12 cellular contexts compared by ENCODE assay signal in genomic region chr12:113297621-113298471, GRCh38. TPM values are rescaled to one million over a fixed set of nuclear protein-coding genes. Genes with fewer than 3 reads are reported as not detected.
DNase-seq lines count a peak whose midpoint lies in the region; ATAC-seq and TF ChIP-seq lines count a peak whose summit lies in the region.
"Had no signal": no experiment of that assay in that cellular context is flagged by ENCODE, and none has a peak within 500 bp of the region (broad histone marks: within the 10 kb centered on the region; RNA-seq: fewer than 3 reads in every experiment).

No MANE protein-coding gene starts in this region.

- H3K9me3 ChIP-seq in lower lobe of right lung (no peaks in the 10 kb centered on the region), thoracic aorta (no peaks in the 10 kb centered on the region)

- intact Hi-C loops in MCF 10A (cut with micrococcal nuclease) (loop anchor here (10.0 kb wide), 1 partner anchor 103 kb away; no protein-coding TSS in a partner anchor), lower lobe of right lung (cut with DNase I) (no loop called here)

- DNase-seq in HFFc6 (no peak), MCF 10A (ENCODE audit: unreplicated experiment) (no peak), lower lobe of right lung (no peak), thoracic aorta (ENCODE audit: low spot score) (no peak), NCI-H146 treated with DMSO at 0.1 percent for 48 hours (lab: John Stamatoyannopoulos, UW; ENCODE audit: unreplicated experiment) (no peak), hepatic stellate cell (ENCODE audit: low spot score) (no peak)
- DNase-seq in stimulated activated CD8-positive, alpha-beta memory T cell treated with anti-CD3 and anti-CD28 coated beads, Interleukin-4, amount 100 ng/mL, for 48 hours, result no peak
- DNase-seq: MM.1S; SHP77 treated with DMSO at 0.1 percent for 48 hours; stimulated activated naive CD4-positive, alpha-beta T cell treated with Interleukin-2 at 50 U/mL for 16 hours had no signal

- H3K27me3 Mint-ChIP-seq in HFFc6 (ENCODE audit: insufficient read depth), result no peaks in the 10 kb centered on the region; the same call in 1 of the 2 replicates
- no peaks in the 10 kb centered on the region for H3K27me3 Mint-ChIP-seq in MCF 10A (ENCODE audit: insufficient read depth, unreplicated experiment)
- H3K27me3 Mint-ChIP-seq: memory B cell had no signal

- CTCF ChIA-PET in MCF 10A (lab: Yijun Ruan, JAX), result interaction anchor here (0.7 to 1.2 kb wide), 4 partner anchors 14 to 31 kb away, joined by 3 to 4 read pairs (median 3); no protein-coding TSS in a partner anchor

- POLR2A ChIA-PET in MCF 10A (lab: Yijun Ruan, JAX), result interaction anchor here (1.2 kb wide), 1 partner anchor 112 kb away, joined by 4 read pairs; the partner anchor contains the start of genes DDX54 and RITA1

- H3K4me1 Mint-ChIP-seq in HFFc6 (ENCODE audit: low read depth) (peaks cover 20% of the 10 kb centered on the region), MCF 10A (ENCODE audit: insufficient read depth, unreplicated experiment) (peaks cover 8% of the 10 kb centered on the region)

- H3K4me3 ChIP-seq in lower lobe of right lung, result no peak overlapping the region
- H3K4me3 ChIP-seq in thoracic aorta, result no peak overlapping the region
- H3K4me3 ChIP-seq: hepatocyte had no signal

- H3K4me3 Mint-ChIP-seq in HFFc6 (no peak overlapping the region), MCF 10A (ENCODE audit: unreplicated experiment) (no peak overlapping the region)
- H3K4me3 Mint-ChIP-seq: memory B cell had no signal

- H3K9me3 Mint-ChIP-seq in HFFc6 (no peaks in the 10 kb centered on the region), MCF 10A (ENCODE audit: unreplicated experiment) (no peaks in the 10 kb centered on the region)
- H3K9me3 Mint-ChIP-seq: memory B cell had no signal

- TF ChIP-seq CTCF in HFFc6 (IDR thresholded peaks at IDR 0.05) (no peak), MCF 10A (IDR thresholded peaks at IDR 0.05; ENCODE audit: unreplicated experiment) (no peak), lower lobe of right lung (IDR thresholded peaks at IDR 0.05) (no peak), thoracic aorta (IDR thresholded peaks at IDR 0.05) (no peak)

- H3K4me1 ChIP-seq in lower lobe of right lung (peaks cover 25% of the 10 kb centered on the region), thoracic aorta (ENCODE audit: control insufficient read depth in 1 of 2, low read depth in 2 of 2) (peaks cover 19 to 57% of the 10 kb centered on the region in 2 donors)

- ATAC-seq in lower lobe of right lung, result no peak
- ATAC-seq in thoracic aorta (ENCODE audit: insufficient number of reproducible peaks, low FRiP score, low read depth), result no peak

- H3K36me3 Mint-ChIP-seq in HFFc6 (ENCODE audit: low read depth) (no peaks in the 10 kb centered on the region), MCF 10A (ENCODE audit: insufficient read depth, unreplicated experiment) (peaks cover 66% of the 10 kb centered on the region)

- H3K27me3 ChIP-seq in lower lobe of right lung (ENCODE audit: low read depth), result no peaks in the 10 kb centered on the region
- no peaks in the 10 kb centered on the region for H3K27me3 ChIP-seq in thoracic aorta (replicated peaks; ENCODE audit: insufficient read depth)
- H3K27me3 ChIP-seq: hepatocyte had no signal

- H3K36me3 ChIP-seq in lower lobe of right lung (peaks cover 64% of the 10 kb centered on the region), thoracic aorta (peaks cover 27% of the 10 kb centered on the region)

- BruUV-seq in MCF 10A (replicated peaks; lab: Mats Ljungman, UMichigan), result TSS peak; percentile 32

- H3K27ac ChIP-seq in lower lobe of right lung (peak overlapping the region; percentile 75), thoracic aorta (peak overlapping the region; percentile 93 to 96)

- peak overlapping the region; percentile 29; the same call in 1 of the 2 replicates for H3K27ac Mint-ChIP-seq in HFFc6
- H3K27ac Mint-ChIP-seq in MCF 10A (ENCODE audit: low read depth, unreplicated experiment), result no peak overlapping the region
- H3K27ac Mint-ChIP-seq: memory B cell had no signal

RNA-seq across cellular contexts. Expression of gene SLC8B1, which starts 37.1 kb away (rescaled TPM):
- total RNA-seq in HFFc6 (2021; fragmentation: NEBNext Ultra II Directional; extraction: Animal tissue kit (Norgen Biotek cat#: 25700)), result 1 to 10 TPM; 5.8 to 6.7 (median 6.3) TPM
- total RNA-seq in MCF 10A (2022) (15.7 and 19.6 TPM in 2 replicates), lower lobe of right lung (39.3 TPM), thoracic aorta (10 to 100 TPM; 41.7 to 85.1 TPM)
